ENCODE assay signal across 1 cellular context in the genomic region with DNA sequence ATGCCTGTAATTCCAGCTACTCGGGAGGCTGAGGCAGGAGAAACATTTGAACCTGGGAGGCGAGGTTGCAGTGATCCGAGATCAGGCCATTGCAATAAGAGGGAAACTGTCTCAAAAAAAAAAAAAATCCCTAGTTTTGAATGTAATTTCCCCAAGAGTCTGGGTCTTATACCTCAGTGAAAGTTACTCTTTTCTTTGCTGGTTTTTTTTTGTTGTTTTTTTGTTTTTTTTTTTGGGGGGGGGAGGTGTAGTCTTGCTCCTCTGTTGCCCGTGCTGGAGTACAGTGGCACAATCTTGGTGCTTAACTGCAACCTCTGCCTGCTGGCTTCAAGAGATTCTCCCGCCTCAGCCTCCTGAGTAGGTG.
TF ChIP-seq lines count a peak whose summit lies in the region.

No MANE protein-coding gene starts in this region.

TF ChIP-seq in HepG2, 621 proteins besides CTCF, POLR2A, EP300 and RAD21 (continues in another document):
- TF ChIP-seq, protein P1, sequence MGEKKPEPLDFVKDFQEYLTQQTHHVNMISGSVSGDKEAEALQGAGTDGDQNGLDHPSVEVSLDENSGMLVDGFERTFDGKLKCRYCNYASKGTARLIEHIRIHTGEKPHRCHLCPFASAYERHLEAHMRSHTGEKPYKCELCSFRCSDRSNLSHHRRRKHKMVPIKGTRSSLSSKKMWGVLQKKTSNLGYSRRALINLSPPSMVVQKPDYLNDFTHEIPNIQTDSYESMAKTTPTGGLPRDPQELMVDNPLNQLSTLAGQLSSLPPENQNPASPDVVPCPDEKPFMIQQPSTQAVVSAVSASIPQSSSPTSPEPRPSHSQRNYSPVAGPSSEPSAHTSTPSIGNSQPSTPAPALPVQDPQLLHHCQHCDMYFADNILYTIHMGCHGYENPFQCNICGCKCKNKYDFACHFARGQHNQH (CRISPR knock-in tag; IDR thresholded peaks at IDR 0.05) = no peak
- TF ChIP-seq ZBTB8A (CRISPR knock-in tag; IDR thresholded peaks at IDR 0.05; ENCODE audit: borderline replicate concordance, low read depth) (no peak), RBM22 (optimal IDR thresholded peaks at IDR 0.05; ENCODE audit: low read length) (no peak), U2AF2 (IDR thresholded peaks at IDR 0.05; ENCODE audit: low read depth, low read length) (no peak), FOXA1 (IDR thresholded peaks at IDR 0.05) (no peak), FOXA1 (CRISPR knock-in tag; IDR thresholded peaks at IDR 0.05) (no peak), ZNF878 (CRISPR knock-in tag; IDR thresholded peaks at IDR 0.05) (no peak), RBFOX2 (IDR thresholded peaks at IDR 0.05; ENCODE audit: low read depth, low read length) (peak; percentile 44; the same call in 1 of the 2 replicates), MBNL3 (CRISPR knock-in tag; conservative IDR thresholded peaks at IDR 0.05) (no peak), DMAP1 (CRISPR knock-in tag; IDR thresholded peaks at IDR 0.05) (no peak), KDM3A (CRISPR knock-in tag; IDR thresholded peaks at IDR 0.05; ENCODE audit: low read depth) (no peak), POLR2G (IDR thresholded peaks at IDR 0.05; ENCODE audit: low read depth, low read length) (peak; percentile 26; the same call in 1 of the 2 replicates), MEF2D (CRISPR knock-in tag; IDR thresholded peaks at IDR 0.05) (no peak), ZNF460 (CRISPR knock-in tag; IDR thresholded peaks at IDR 0.05; ENCODE audit: borderline replicate concordance) (no peak), ETV6 (CRISPR knock-in tag; conservative IDR thresholded peaks at IDR 0.05) (no peak), RARA (CRISPR knock-in tag; IDR thresholded peaks at IDR 0.05) (no peak), CBX2 (IDR thresholded peaks at IDR 0.05; ENCODE audit: low read depth, low read length) (no peak), CBX2 (CRISPR knock-in tag; IDR thresholded peaks at IDR 0.05; ENCODE audit: low read depth) (no peak), ZNF770 (CRISPR knock-in tag; IDR thresholded peaks at IDR 0.05) (no peak), HES4 (CRISPR knock-in tag; IDR thresholded peaks at IDR 0.05; ENCODE audit: borderline replicate concordance) (no peak), PAF1 (CRISPR knock-in tag; IDR thresholded peaks at IDR 0.05) (no peak), SNAI1 (CRISPR knock-in tag; IDR thresholded peaks at IDR 0.05; ENCODE audit: borderline replicate concordance) (no peak), PRPF4 (IDR thresholded peaks at IDR 0.05; ENCODE audit: low read depth, low read length, poor library complexity, severe bottlenecking) (no peak), ZNF709 (CRISPR knock-in tag; IDR thresholded peaks at IDR 0.05) (no peak), ZNF235 (CRISPR knock-in tag; IDR thresholded peaks at IDR 0.05; ENCODE audit: borderline replicate concordance) (no peak), ZNF17 (CRISPR knock-in tag; IDR thresholded peaks at IDR 0.05) (no peak), HOXA5 (CRISPR knock-in tag; IDR thresholded peaks at IDR 0.05) (no peak), ZNF564 (CRISPR knock-in tag; IDR thresholded peaks at IDR 0.05) (no peak), MED8 (CRISPR knock-in tag; IDR thresholded peaks at IDR 0.05; ENCODE audit: insufficient replicate concordance) (no peak), POLR2AphosphoS5 (IDR thresholded peaks at IDR 0.05; ENCODE audit: low read depth, low read length) (0 out of 2 replicates have a peak, but pooled peaks have one; percentile 30), ZFP1 (CRISPR knock-in tag; IDR thresholded peaks at IDR 0.05) (no peak), ZNF761 (CRISPR knock-in tag; conservative IDR thresholded peaks at IDR 0.05) (no peak), ZNF607 (CRISPR knock-in tag; IDR thresholded peaks at IDR 0.05; ENCODE audit: borderline replicate concordance) (no peak), AGO2 (optimal IDR thresholded peaks at IDR 0.05; ENCODE audit: low read depth, low read length) (peak; percentile 65), NR2F1 (CRISPR knock-in tag; IDR thresholded peaks at IDR 0.05) (no peak), ZSCAN20 (CRISPR knock-in tag; IDR thresholded peaks at IDR 0.05; ENCODE audit: borderline replicate concordance) (no peak), ZNF121 (CRISPR knock-in tag; IDR thresholded peaks at IDR 0.05) (no peak), RELA (CRISPR knock-in tag; IDR thresholded peaks at IDR 0.05) (no peak), PRDM10 (CRISPR knock-in tag; IDR thresholded peaks at IDR 0.05; ENCODE audit: low read depth) (no peak), KDM2A (CRISPR knock-in tag; IDR thresholded peaks at IDR 0.05; ENCODE audit: borderline replicate concordance, low read depth) (no peak), ZNF143 (CRISPR knock-in tag; IDR thresholded peaks at IDR 0.05) (no peak)
- TF ChIP-seq, protein P2, sequence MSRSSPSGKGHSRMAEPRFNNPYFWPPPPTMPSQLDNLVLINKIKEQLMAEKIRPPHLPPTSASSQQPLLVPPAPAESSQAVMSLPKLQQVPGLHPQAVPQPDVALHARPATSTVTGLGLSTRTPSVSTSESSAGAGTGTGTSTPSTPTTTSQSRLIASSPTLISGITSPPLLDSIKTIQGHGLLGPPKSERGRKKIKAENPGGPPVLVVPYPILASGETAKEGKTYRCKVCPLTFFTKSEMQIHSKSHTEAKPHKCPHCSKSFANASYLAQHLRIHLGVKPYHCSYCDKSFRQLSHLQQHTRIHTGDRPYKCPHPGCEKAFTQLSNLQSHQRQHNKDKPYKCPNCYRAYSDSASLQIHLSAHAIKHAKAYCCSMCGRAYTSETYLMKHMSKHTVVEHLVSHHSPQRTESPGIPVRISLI (CRISPR knock-in tag; IDR thresholded peaks at IDR 0.05; ENCODE audit: borderline replicate concordance) = peak; percentile 6; the same call in 1 of the 2 replicates
- TF ChIP-seq, protein P3, sequence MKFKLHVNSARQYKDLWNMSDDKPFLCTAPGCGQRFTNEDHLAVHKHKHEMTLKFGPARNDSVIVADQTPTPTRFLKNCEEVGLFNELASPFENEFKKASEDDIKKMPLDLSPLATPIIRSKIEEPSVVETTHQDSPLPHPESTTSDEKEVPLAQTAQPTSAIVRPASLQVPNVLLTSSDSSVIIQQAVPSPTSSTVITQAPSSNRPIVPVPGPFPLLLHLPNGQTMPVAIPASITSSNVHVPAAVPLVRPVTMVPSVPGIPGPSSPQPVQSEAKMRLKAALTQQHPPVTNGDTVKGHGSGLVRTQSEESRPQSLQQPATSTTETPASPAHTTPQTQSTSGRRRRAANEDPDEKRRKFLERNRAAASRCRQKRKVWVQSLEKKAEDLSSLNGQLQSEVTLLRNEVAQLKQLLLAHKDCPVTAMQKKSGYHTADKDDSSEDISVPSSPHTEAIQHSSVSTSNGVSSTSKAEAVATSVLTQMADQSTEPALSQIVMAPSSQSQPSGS (CRISPR knock-in tag; IDR thresholded peaks at IDR 0.05) = no peak
- TF ChIP-seq, protein P4, sequence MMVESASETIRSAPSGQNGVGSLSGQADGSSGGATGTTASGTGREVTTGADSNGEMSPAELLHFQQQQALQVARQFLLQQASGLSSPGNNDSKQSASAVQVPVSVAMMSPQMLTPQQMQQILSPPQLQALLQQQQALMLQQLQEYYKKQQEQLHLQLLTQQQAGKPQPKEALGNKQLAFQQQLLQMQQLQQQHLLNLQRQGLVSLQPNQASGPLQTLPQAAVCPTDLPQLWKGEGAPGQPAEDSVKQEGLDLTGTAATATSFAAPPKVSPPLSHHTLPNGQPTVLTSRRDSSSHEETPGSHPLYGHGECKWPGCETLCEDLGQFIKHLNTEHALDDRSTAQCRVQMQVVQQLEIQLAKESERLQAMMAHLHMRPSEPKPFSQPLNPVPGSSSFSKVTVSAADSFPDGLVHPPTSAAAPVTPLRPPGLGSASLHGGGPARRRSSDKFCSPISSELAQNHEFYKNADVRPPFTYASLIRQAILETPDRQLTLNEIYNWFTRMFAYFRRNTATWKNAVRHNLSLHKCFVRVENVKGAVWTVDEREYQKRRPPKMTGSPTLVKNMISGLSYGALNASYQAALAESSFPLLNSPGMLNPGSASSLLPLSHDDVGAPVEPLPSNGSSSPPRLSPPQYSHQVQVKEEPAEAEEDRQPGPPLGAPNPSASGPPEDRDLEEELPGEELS (CRISPR knock-in tag; IDR thresholded peaks at IDR 0.05) = no peak
- TF ChIP-seq, protein P5, sequence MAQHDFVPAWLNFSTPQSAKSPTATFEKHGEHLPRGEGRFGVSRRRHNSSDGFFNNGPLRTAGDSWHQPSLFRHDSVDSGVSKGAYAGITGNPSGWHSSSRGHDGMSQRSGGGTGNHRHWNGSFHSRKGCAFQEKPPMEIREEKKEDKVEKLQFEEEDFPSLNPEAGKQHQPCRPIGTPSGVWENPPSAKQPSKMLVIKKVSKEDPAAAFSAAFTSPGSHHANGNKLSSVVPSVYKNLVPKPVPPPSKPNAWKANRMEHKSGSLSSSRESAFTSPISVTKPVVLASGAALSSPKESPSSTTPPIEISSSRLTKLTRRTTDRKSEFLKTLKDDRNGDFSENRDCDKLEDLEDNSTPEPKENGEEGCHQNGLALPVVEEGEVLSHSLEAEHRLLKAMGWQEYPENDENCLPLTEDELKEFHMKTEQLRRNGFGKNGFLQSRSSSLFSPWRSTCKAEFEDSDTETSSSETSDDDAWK (CRISPR knock-in tag; IDR thresholded peaks at IDR 0.05) = no peak
- TF ChIP-seq, protein P6, sequence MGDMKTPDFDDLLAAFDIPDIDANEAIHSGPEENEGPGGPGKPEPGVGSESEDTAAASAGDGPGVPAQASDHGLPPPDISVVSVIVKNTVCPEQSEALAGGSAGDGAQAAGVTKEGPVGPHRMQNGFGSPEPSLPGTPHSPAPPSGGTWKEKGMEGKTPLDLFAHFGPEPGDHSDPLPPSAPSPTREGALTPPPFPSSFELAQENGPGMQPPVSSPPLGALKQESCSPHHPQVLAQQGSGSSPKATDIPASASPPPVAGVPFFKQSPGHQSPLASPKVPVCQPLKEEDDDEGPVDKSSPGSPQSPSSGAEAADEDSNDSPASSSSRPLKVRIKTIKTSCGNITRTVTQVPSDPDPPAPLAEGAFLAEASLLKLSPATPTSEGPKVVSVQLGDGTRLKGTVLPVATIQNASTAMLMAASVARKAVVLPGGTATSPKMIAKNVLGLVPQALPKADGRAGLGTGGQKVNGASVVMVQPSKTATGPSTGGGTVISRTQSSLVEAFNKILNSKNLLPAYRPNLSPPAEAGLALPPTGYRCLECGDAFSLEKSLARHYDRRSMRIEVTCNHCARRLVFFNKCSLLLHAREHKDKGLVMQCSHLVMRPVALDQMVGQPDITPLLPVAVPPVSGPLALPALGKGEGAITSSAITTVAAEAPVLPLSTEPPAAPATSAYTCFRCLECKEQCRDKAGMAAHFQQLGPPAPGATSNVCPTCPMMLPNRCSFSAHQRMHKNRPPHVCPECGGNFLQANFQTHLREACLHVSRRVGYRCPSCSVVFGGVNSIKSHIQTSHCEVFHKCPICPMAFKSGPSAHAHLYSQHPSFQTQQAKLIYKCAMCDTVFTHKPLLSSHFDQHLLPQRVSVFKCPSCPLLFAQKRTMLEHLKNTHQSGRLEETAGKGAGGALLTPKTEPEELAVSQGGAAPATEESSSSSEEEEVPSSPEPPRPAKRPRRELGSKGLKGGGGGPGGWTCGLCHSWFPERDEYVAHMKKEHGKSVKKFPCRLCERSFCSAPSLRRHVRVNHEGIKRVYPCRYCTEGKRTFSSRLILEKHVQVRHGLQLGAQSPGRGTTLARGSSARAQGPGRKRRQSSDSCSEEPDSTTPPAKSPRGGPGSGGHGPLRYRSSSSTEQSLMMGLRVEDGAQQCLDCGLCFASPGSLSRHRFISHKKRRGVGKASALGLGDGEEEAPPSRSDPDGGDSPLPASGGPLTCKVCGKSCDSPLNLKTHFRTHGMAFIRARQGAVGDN (CRISPR knock-in tag; IDR thresholded peaks at IDR 0.05) = peak; percentile 24
- TF ChIP-seq, protein P7, sequence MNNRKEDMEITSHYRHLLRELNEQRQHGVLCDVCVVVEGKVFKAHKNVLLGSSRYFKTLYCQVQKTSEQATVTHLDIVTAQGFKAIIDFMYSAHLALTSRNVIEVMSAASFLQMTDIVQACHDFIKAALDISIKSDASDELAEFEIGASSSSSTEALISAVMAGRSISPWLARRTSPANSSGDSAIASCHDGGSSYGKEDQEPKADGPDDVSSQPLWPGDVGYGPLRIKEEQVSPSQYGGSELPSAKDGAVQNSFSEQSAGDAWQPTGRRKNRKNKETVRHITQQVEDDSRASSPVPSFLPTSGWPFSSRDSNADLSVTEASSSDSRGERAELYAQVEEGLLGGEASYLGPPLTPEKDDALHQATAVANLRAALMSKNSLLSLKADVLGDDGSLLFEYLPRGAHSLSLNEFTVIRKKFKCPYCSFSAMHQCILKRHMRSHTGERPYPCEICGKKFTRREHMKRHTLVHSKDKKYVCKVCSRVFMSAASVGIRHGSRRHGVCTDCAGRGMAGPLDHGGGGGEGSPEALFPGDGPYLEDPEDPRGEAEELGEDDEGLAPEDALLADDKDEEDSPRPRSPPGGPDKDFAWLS (CRISPR knock-in tag; IDR thresholded peaks at IDR 0.05; ENCODE audit: borderline replicate concordance) = no peak
